Comparison of ENCODE assay signal across 1 cellular context in genomic region chr17:49862781-49863331, GRCh38.
TF ChIP-seq lines count a peak whose summit lies in the region.

No MANE protein-coding gene starts in this region.

TF ChIP-seq in HepG2, 621 proteins besides CTCF, POLR2A, EP300 and RAD21 (continued from another document and continues in another):
- TF ChIP-seq ZNF18 (CRISPR knock-in tag; IDR thresholded peaks at IDR 0.05; ENCODE audit: insufficient replicate concordance) (no peak), MTF1 (CRISPR knock-in tag; IDR thresholded peaks at IDR 0.05) (no peak), ZNF564 (CRISPR knock-in tag; IDR thresholded peaks at IDR 0.05) (0 out of 2 replicates have a peak, but pooled peaks have one; percentile 32), RORA (CRISPR knock-in tag; IDR thresholded peaks at IDR 0.05) (no peak), ZFP36L2 (CRISPR knock-in tag; IDR thresholded peaks at IDR 0.05) (no peak), FUBP1 (CRISPR knock-in tag; IDR thresholded peaks at IDR 0.05; ENCODE audit: borderline replicate concordance) (no peak), MAZ (IDR thresholded peaks at IDR 0.05; ENCODE audit: borderline replicate concordance, low read depth, low read length) (peak; percentile 81), MAZ (CRISPR knock-in tag; IDR thresholded peaks at IDR 0.05; ENCODE audit: low read depth) (peak; percentile 81), ZXDC (CRISPR knock-in tag; IDR thresholded peaks at IDR 0.05) (no peak), NBN (conservative IDR thresholded peaks at IDR 0.05) (no peak), PHF5A (CRISPR knock-in tag; IDR thresholded peaks at IDR 0.05; ENCODE audit: low read depth, unreplicated experiment) (no peak), ZNF143 (CRISPR knock-in tag; IDR thresholded peaks at IDR 0.05) (no peak), ZNF431 (CRISPR knock-in tag; IDR thresholded peaks at IDR 0.05; ENCODE audit: borderline replicate concordance, low read depth) (no peak), SRSF9 (IDR thresholded peaks at IDR 0.05; ENCODE audit: borderline replicate concordance, insufficient read depth, low read depth, low read length, poor library complexity, severe bottlenecking) (no peak), NFIB (CRISPR knock-in tag; IDR thresholded peaks at IDR 0.05; ENCODE audit: borderline replicate concordance) (no peak), ZNF569 (CRISPR knock-in tag; IDR thresholded peaks at IDR 0.05; ENCODE audit: borderline replicate concordance) (no peak), HCFC1 (IDR thresholded peaks at IDR 0.05; ENCODE audit: low read depth, low read length) (no peak), ZNF552 (CRISPR knock-in tag; IDR thresholded peaks at IDR 0.05; ENCODE audit: borderline replicate concordance) (no peak), ELF3 (CRISPR knock-in tag; IDR thresholded peaks at IDR 0.05) (no peak), RXRB (CRISPR knock-in tag; IDR thresholded peaks at IDR 0.05; ENCODE audit: borderline replicate concordance) (no peak), ZC3H4 (CRISPR knock-in tag; IDR thresholded peaks at IDR 0.05; ENCODE audit: borderline replicate concordance) (no peak), MTF2 (CRISPR knock-in tag; IDR thresholded peaks at IDR 0.05; ENCODE audit: borderline replicate concordance) (no peak), ZNF704 (CRISPR knock-in tag; IDR thresholded peaks at IDR 0.05; ENCODE audit: borderline replicate concordance) (no peak), THYN1 (CRISPR knock-in tag; IDR thresholded peaks at IDR 0.05; ENCODE audit: borderline replicate concordance, low read depth) (no peak), ZNF12 (CRISPR knock-in tag; IDR thresholded peaks at IDR 0.05) (peak; percentile 45; the same call in 1 of the 2 replicates), ZNF343 (CRISPR knock-in tag; IDR thresholded peaks at IDR 0.05) (no peak), ZNF501 (CRISPR knock-in tag; IDR thresholded peaks at IDR 0.05) (0 out of 2 replicates have a peak, but pooled peaks have one; percentile 24), CEBPG (CRISPR knock-in tag; IDR thresholded peaks at IDR 0.05) (peak; percentile 97), ZBTB7A (CRISPR knock-in tag; IDR thresholded peaks at IDR 0.05) (peak; percentile 89), NAIF1 (CRISPR knock-in tag; IDR thresholded peaks at IDR 0.05; ENCODE audit: borderline replicate concordance) (no peak), ZNF678 (CRISPR knock-in tag; IDR thresholded peaks at IDR 0.05) (no peak), ZNF577 (CRISPR knock-in tag; IDR thresholded peaks at IDR 0.05; ENCODE audit: borderline replicate concordance, low read depth) (no peak), ZNF446 (CRISPR knock-in tag; IDR thresholded peaks at IDR 0.05) (no peak), NFYB (CRISPR knock-in tag; IDR thresholded peaks at IDR 0.05) (no peak), THAP7 (CRISPR knock-in tag; IDR thresholded peaks at IDR 0.05) (no peak), HNRNPL (IDR thresholded peaks at IDR 0.05; ENCODE audit: low read depth, low read length) (0 out of 2 replicates have a peak, but pooled peaks have one; percentile 42), TMF1 (CRISPR knock-in tag; IDR thresholded peaks at IDR 0.05; ENCODE audit: low read depth) (no peak), NFE2L2 (IDR thresholded peaks at IDR 0.05; ENCODE audit: low read length) (no peak), HOXA9 (CRISPR knock-in tag; IDR thresholded peaks at IDR 0.05; ENCODE audit: borderline replicate concordance) (no peak), KDM4B (CRISPR knock-in tag; IDR thresholded peaks at IDR 0.05) (no peak), ZSCAN20 (CRISPR knock-in tag; IDR thresholded peaks at IDR 0.05; ENCODE audit: borderline replicate concordance) (no peak), BORCS8-MEF2B (CRISPR knock-in tag; IDR thresholded peaks at IDR 0.05) (peak; percentile 36; the same call in 1 of the 2 replicates), CREBL2 (CRISPR knock-in tag; IDR thresholded peaks at IDR 0.05; ENCODE audit: borderline replicate concordance) (no peak), ZNF556 (CRISPR knock-in tag; IDR thresholded peaks at IDR 0.05; ENCODE audit: borderline replicate concordance) (no peak), ZBTB3 (CRISPR knock-in tag; IDR thresholded peaks at IDR 0.05; ENCODE audit: borderline replicate concordance, low read depth) (no peak), SRY (CRISPR knock-in tag; IDR thresholded peaks at IDR 0.05) (no peak), TFDP2 (CRISPR knock-in tag; IDR thresholded peaks at IDR 0.05) (no peak), AHDC1 (CRISPR knock-in tag; IDR thresholded peaks at IDR 0.05; ENCODE audit: borderline replicate concordance) (no peak), ATF5 (CRISPR knock-in tag; IDR thresholded peaks at IDR 0.05; ENCODE audit: low read depth) (no peak), ZKSCAN8 (CRISPR knock-in tag; IDR thresholded peaks at IDR 0.05; ENCODE audit: borderline replicate concordance) (peak; percentile 56; the same call in 1 of the 2 replicates), FLYWCH1 (CRISPR knock-in tag; IDR thresholded peaks at IDR 0.05) (no peak), ZBTB39 (CRISPR knock-in tag; IDR thresholded peaks at IDR 0.05) (no peak; the same call in 1 of the 2 replicates)
